In the genomic region with DNA sequence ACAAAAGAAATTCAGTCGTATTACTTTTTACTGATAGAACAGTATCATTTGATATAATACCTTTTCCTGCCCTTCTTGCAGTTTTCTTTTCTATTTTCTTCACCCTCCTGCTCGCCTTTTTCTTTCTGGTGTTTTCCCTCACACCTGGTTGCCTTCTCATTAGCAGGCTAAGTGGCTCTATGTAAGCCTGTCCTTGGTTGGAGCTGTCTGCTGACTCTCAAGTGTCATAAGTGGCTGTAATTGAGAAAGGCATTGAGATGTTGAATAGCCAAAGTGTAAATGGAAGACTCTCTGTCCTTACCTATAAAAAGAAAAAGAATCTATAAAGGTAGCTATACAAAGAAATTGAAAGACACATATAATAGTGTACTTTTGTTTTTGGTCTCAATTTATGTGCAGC, we compare ENCODE assay signal across 20 cellular contexts.
DNase-seq lines count a peak whose midpoint lies in the region; ATAC-seq and TF ChIP-seq lines count a peak whose summit lies in the region.
"Had no signal": no experiment of that assay in that cellular context is flagged by ENCODE, and none has a peak within 500 bp of the region (broad histone marks: within the 10 kb centered on the region; RNA-seq: fewer than 3 reads in every experiment).

No MANE protein-coding gene starts in this region.

- no peak for ATAC-seq in HG02623 (IDR thresholded peaks at IDR 0.05; ENCODE audit: unreplicated experiment)
- no peak for ATAC-seq in HG03045 (IDR thresholded peaks at IDR 0.05; ENCODE audit: unreplicated experiment)
- ATAC-seq: gastroesophageal sphincter; stimulated activated memory B cell treated with anti-CD40 and anti-IgM and Interleukin-4, amounts not matched to agents 10 μg/mL and 1 μg/mL and 100 μg/mL, for 72 hours had no signal

- H3K4me3 ChIP-seq in neural cell (ENCODE audit: low read length): no peak overlapping the region
- H3K4me3 ChIP-seq: colonic mucosa, gastroesophageal sphincter, suprapubic skin had no signal

- peaks cover 6% of the 10 kb centered on the region for H3K36me3 ChIP-seq in neural cell (ENCODE audit: insufficient read depth, low read length)
- H3K36me3 ChIP-seq: colonic mucosa, gastroesophageal sphincter, suprapubic skin had no signal

- peaks cover 32% of the 10 kb centered on the region for H3K79me2 ChIP-seq in neural cell (replicated peaks; ENCODE audit: insufficient read depth, low read length)

- peak; percentile 8 for DNase-seq in NCI-H128 (lab: John Stamatoyannopoulos, UW; ENCODE audit: unreplicated experiment)
- peak; percentile 54 for DNase-seq in NCI-H2029 (lab: John Stamatoyannopoulos, UW)
- DNase-seq in NCI-H524 treated with DMSO at 0.1 percent for 48 hours (lab: John Stamatoyannopoulos, UW): peak; percentile 42
- DNase-seq in DMS79 treated with DMSO at 0.1 percent for 48 hours (lab: John Stamatoyannopoulos, UW): no peak
- DNase-seq: activated CD4-positive, alpha-beta memory T cell treated with anti-CD3 and anti-CD28 coated beads, Interleukin-2, amount 10 ng/mL, durations not matched to agents 7 days and 5 days; activated gamma-delta T cell; activated T-cell treated with anti-CD3 and anti-CD28 coated beads for 4 hours; CD4-positive, alpha-beta T cell; colonic mucosa; NCI-H526; occipital lobe; stimulated activated CD4-positive, alpha-beta T cell treated with anti-CD3 and anti-CD28 coated beads, Interleukin-1b, Interleukin-23, amount 100 ng/mL, for 48 hours; T-helper 9 cell had no signal

- H3K4me2 ChIP-seq in neural cell (ENCODE audit: low read length): no peak overlapping the region
- H3K4me2 ChIP-seq: KMS-11 had no signal

- H3F3A ChIP-seq in neural cell (ENCODE audit: insufficient read depth, low read length, poor library complexity, severe bottlenecking): no peaks in the 10 kb centered on the region

- no peak for TF ChIP-seq CTCF in neural cell (IDR thresholded peaks at IDR 0.05; ENCODE audit: poor library complexity, severe bottlenecking)

- no peaks in the 10 kb centered on the region for H3K27me3 ChIP-seq in neural cell (ENCODE audit: insufficient read depth, low read depth, low read length)
- H3K27me3 ChIP-seq: colonic mucosa, gastroesophageal sphincter, suprapubic skin had no signal

- no peak for TF ChIP-seq EP300 in neural cell (conservative IDR thresholded peaks at IDR 0.05; ENCODE audit: poor library complexity, severe bottlenecking)

- H2AFZ ChIP-seq in neural cell (ENCODE audit: low read depth, low read length): no peak overlapping the region

- H3K9me3 ChIP-seq in neural cell (ENCODE audit: low read length): peaks cover 5% of the 10 kb centered on the region
- H3K9me3 ChIP-seq: colonic mucosa, suprapubic skin had no signal

- no peak for TF ChIP-seq RAD21 in neural cell (conservative IDR thresholded peaks at IDR 0.05)

- H3K27ac ChIP-seq in neural cell (ENCODE audit: low read length): no peak overlapping the region
- H3K27ac ChIP-seq: colonic mucosa, gastroesophageal sphincter, KMS-11, suprapubic skin had no signal

- no peaks in the 10 kb centered on the region for H3K9me2 ChIP-seq in neural cell (ENCODE audit: insufficient read depth, low read length)

- H3K9ac ChIP-seq in neural cell (ENCODE audit: low read length): no peak overlapping the region
- H3K9ac ChIP-seq: KMS-11 had no signal

- H4K20me1 ChIP-seq in neural cell (ENCODE audit: insufficient read depth): no peaks in the 10 kb centered on the region

TF ChIP-seq in neural cell, 6 proteins besides CTCF, POLR2A, EP300 and RAD21:
- TF ChIP-seq, protein P1, sequence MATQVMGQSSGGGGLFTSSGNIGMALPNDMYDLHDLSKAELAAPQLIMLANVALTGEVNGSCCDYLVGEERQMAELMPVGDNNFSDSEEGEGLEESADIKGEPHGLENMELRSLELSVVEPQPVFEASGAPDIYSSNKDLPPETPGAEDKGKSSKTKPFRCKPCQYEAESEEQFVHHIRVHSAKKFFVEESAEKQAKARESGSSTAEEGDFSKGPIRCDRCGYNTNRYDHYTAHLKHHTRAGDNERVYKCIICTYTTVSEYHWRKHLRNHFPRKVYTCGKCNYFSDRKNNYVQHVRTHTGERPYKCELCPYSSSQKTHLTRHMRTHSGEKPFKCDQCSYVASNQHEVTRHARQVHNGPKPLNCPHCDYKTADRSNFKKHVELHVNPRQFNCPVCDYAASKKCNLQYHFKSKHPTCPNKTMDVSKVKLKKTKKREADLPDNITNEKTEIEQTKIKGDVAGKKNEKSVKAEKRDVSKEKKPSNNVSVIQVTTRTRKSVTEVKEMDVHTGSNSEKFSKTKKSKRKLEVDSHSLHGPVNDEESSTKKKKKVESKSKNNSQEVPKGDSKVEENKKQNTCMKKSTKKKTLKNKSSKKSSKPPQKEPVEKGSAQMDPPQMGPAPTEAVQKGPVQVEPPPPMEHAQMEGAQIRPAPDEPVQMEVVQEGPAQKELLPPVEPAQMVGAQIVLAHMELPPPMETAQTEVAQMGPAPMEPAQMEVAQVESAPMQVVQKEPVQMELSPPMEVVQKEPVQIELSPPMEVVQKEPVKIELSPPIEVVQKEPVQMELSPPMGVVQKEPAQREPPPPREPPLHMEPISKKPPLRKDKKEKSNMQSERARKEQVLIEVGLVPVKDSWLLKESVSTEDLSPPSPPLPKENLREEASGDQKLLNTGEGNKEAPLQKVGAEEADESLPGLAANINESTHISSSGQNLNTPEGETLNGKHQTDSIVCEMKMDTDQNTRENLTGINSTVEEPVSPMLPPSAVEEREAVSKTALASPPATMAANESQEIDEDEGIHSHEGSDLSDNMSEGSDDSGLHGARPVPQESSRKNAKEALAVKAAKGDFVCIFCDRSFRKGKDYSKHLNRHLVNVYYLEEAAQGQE (IDR thresholded peaks at IDR 0.05; ENCODE audit: borderline replicate concordance): no peak
- no peak for TF ChIP-seq EZH2 (IDR thresholded peaks at IDR 0.05; ENCODE audit: borderline replicate concordance, insufficient read depth, low read length, poor library complexity, severe bottlenecking)
- no peak for TF ChIP-seq TAF1 (IDR thresholded peaks at IDR 0.05; ENCODE audit: low read depth)
- TF ChIP-seq POLR2AphosphoS5 (IDR thresholded peaks at IDR 0.05): peak; percentile 51
- no peak for TF ChIP-seq SMC3 (conservative IDR thresholded peaks at IDR 0.05; ENCODE audit: poor library complexity)
- no peak for TF ChIP-seq MXI1 (conservative IDR thresholded peaks at IDR 0.05; ENCODE audit: poor library complexity, severe bottlenecking)
